Comparison of ENCODE assay signal across 12 cellular contexts in genomic region chr9:127495884-127496555, GRCh38. TPM values are rescaled to one million over a fixed set of nuclear protein-coding genes. Genes with fewer than 3 reads are reported as not detected.
DNase-seq lines count a peak whose midpoint lies in the region; ATAC-seq and TF ChIP-seq lines count a peak whose summit lies in the region.
"Had no signal": no experiment of that assay in that cellular context is flagged by ENCODE, and none has a peak within 500 bp of the region (broad histone marks: within the 10 kb centered on the region; RNA-seq: fewer than 3 reads in every experiment).

No MANE protein-coding gene starts in this region.

- H3K27ac ChIP-seq in DND-41 (ENCODE audit: low read length) (no peak overlapping the region), esophagus muscularis mucosa (replicated peaks in 1 of 4) (no peak overlapping the region), Karpas-422 (ENCODE audit: low read length) (no peak overlapping the region)

- no peak for TF ChIP-seq EP300 in esophagus muscularis mucosa (IDR thresholded peaks at IDR 0.05)

- H3K9me2 ChIP-seq in Loucy (replicated peaks; ENCODE audit: low read depth, low read length) (no peaks in the 10 kb centered on the region), Karpas-422 (replicated peaks; ENCODE audit: insufficient read depth, low read length) (no peaks in the 10 kb centered on the region)

- TF ChIP-seq CTCF in DND-41 (IDR thresholded peaks at IDR 0.05; ENCODE audit: borderline replicate concordance, extremely low read depth, low read length, poor library complexity, severe bottlenecking) = peak; percentile 8
- peak; percentile 63 for TF ChIP-seq CTCF in Loucy (conservative IDR thresholded peaks at IDR 0.05; ENCODE audit: low read length)
- TF ChIP-seq CTCF in osteocyte (IDR thresholded peaks at IDR 0.05) = no peak
- TF ChIP-seq CTCF in esophagus muscularis mucosa (IDR thresholded peaks at IDR 0.05) = no peak

- intact Hi-C loops in esophagus muscularis mucosa (cut with DNase I) = no loop called here

- H2AFZ ChIP-seq in DND-41 (ENCODE audit: low read depth, low read length) = no peak overlapping the region
- peak overlapping the region; percentile 69 for H2AFZ ChIP-seq in Loucy (ENCODE audit: low read length)
- H2AFZ ChIP-seq in Karpas-422 (ENCODE audit: low read length) = no peak overlapping the region

- no peaks in the 10 kb centered on the region for H3K9me3 ChIP-seq in DND-41 (ENCODE audit: insufficient read depth, low read length, severe bottlenecking)
- no peaks in the 10 kb centered on the region for H3K9me3 ChIP-seq in Loucy (ENCODE audit: insufficient read depth, low read depth, low read length)
- H3K9me3 ChIP-seq in esophagus muscularis mucosa = no peaks in the 10 kb centered on the region
- H3K9me3 ChIP-seq in Karpas-422 (ENCODE audit: low read length) = no peaks in the 10 kb centered on the region

- no peaks in the 10 kb centered on the region for H3F3A ChIP-seq in Loucy (ENCODE audit: low read depth)

- no peak overlapping the region for H3K4me3 Mint-ChIP-seq in osteocyte (ENCODE audit: unreplicated experiment)
- H3K4me3 Mint-ChIP-seq: CD4-positive, alpha-beta T cell; naive B cell had no signal

- H3K27me3 ChIP-seq in DND-41 (ENCODE audit: insufficient read depth, low read length, poor library complexity) (no peaks in the 10 kb centered on the region), Loucy (ENCODE audit: insufficient read depth, low read length, poor library complexity, severe bottlenecking) (no peaks in the 10 kb centered on the region), esophagus muscularis mucosa (no peaks in the 10 kb centered on the region), Karpas-422 (ENCODE audit: low read length) (no peaks in the 10 kb centered on the region)

- WGBS in esophagus muscularis mucosa = 80% methylated on average over 8 of the region's 14 CpGs

- H3K27ac Mint-ChIP-seq in osteocyte (ENCODE audit: unreplicated experiment) = peak overlapping the region; percentile 75
- H3K27ac Mint-ChIP-seq: CD4-positive, alpha-beta T cell had no signal

- H4K20me1 ChIP-seq in DND-41 (ENCODE audit: insufficient read depth, low read length) = no peaks in the 10 kb centered on the region; the same call in 1 of the 2 replicates
- H4K20me1 ChIP-seq in Loucy (ENCODE audit: insufficient read depth, low read length, poor library complexity, severe bottlenecking) = no peaks in the 10 kb centered on the region
- H4K20me1 ChIP-seq in Karpas-422 (ENCODE audit: insufficient read depth, low read depth, low read length) = no peaks in the 10 kb centered on the region

- H3K4me2 ChIP-seq in DND-41 (ENCODE audit: insufficient read depth, low read length) (no peak overlapping the region), Loucy (ENCODE audit: low read depth, low read length, poor library complexity, severe bottlenecking) (peak overlapping the region; percentile 45), Karpas-422 (ENCODE audit: low read depth, low read length, poor library complexity, severe bottlenecking) (no peak overlapping the region)

- H3K4me1 ChIP-seq in DND-41 (ENCODE audit: insufficient read depth, low read length) (no peaks in the 10 kb centered on the region), Loucy (ENCODE audit: insufficient read depth, low read length, poor library complexity, severe bottlenecking) (peaks cover 13% of the 10 kb centered on the region), esophagus muscularis mucosa (peaks cover 0 to 10% (median 7%) of the 10 kb centered on the region in 4 donors), Karpas-422 (ENCODE audit: low read length) (no peaks in the 10 kb centered on the region)

- H3K27me3 Mint-ChIP-seq in osteocyte (ENCODE audit: unreplicated experiment) = no peaks in the 10 kb centered on the region
- H3K27me3 Mint-ChIP-seq: CD4-positive, alpha-beta T cell; naive B cell had no signal

- H3K36me3 Mint-ChIP-seq in osteocyte (ENCODE audit: unreplicated experiment) = peaks cover 10% of the 10 kb centered on the region

- no peak for DNase-seq in DND-41
- DNase-seq in cerebellum (ENCODE audit: low spot score) = peak; percentile 69
- DNase-seq in osteocyte (ENCODE audit: extremely low spot score, unreplicated experiment) = no peak
- DNase-seq in NCI-H1092 (lab: John Stamatoyannopoulos, UW) = no peak
- no peak for DNase-seq in esophagus muscularis mucosa (ENCODE audit: extremely low spot score)
- no peak for DNase-seq in NCI-H146 treated with DMSO at 0.1 percent for 48 hours (lab: John Stamatoyannopoulos, UW; ENCODE audit: unreplicated experiment)
- no peak for DNase-seq in Karpas-422
- DNase-seq: activated CD4-positive, alpha-beta T cell treated with anti-CD3 and anti-CD28 coated beads, Interleukin-2, amount 50 U/mL, for 4 hours; CD4-positive, alpha-beta T cell; naive B cell; NCI-H1930 had no signal

- no peaks in the 10 kb centered on the region for H3K9me3 Mint-ChIP-seq in osteocyte (ENCODE audit: unreplicated experiment)
- H3K9me3 Mint-ChIP-seq: CD4-positive, alpha-beta T cell; naive B cell had no signal

- no peak for TF ChIP-seq POLR2A in esophagus muscularis mucosa (IDR thresholded peaks at IDR 0.05; ENCODE audit: low read depth)

- no peak overlapping the region for H3K9ac ChIP-seq in DND-41 (ENCODE audit: low read depth, low read length)
- peak overlapping the region; percentile 49 for H3K9ac ChIP-seq in Loucy (ENCODE audit: low read depth, low read length, poor library complexity, severe bottlenecking)
- no peak overlapping the region for H3K9ac ChIP-seq in Karpas-422 (ENCODE audit: low read length)

- H3K4me3 ChIP-seq in DND-41 (ENCODE audit: low read depth in 1 of 2, low read length in 2 of 2) (no peak overlapping the region), Loucy (ENCODE audit: low read length, poor library complexity, severe bottlenecking) (no peak overlapping the region), esophagus muscularis mucosa (no peak overlapping the region), Karpas-422 (ENCODE audit: low read length) (no peak overlapping the region)

- H3K36me3 ChIP-seq in DND-41 (ENCODE audit: insufficient read depth, low read length) (peaks cover 23% of the 10 kb centered on the region), Loucy (ENCODE audit: insufficient read depth, low read length) (peaks cover 13% of the 10 kb centered on the region; the same call in 1 of the 2 replicates), esophagus muscularis mucosa (peaks cover 15 to 84% (median 77%) of the 10 kb centered on the region in 4 donors), Karpas-422 (ENCODE audit: insufficient read depth, low read length) (no peaks in the 10 kb centered on the region)

- H3K79me2 ChIP-seq in DND-41 (ENCODE audit: insufficient read depth, low read length) (no peaks in the 10 kb centered on the region), Loucy (ENCODE audit: insufficient read depth, low read length) (no peaks in the 10 kb centered on the region), Karpas-422 (ENCODE audit: low read length) (no peaks in the 10 kb centered on the region)

- ATAC-seq in DND-41 (ENCODE audit: insufficient read depth, low read depth) = no peak

- H3K4me1 Mint-ChIP-seq in osteocyte (ENCODE audit: unreplicated experiment) = peaks cover 25% of the 10 kb centered on the region
- H3K4me1 Mint-ChIP-seq: naive B cell had no signal

RNA-seq across cellular contexts. Expression of gene LRSAM1, which starts 44.7 kb away (rescaled TPM):
- total RNA-seq in cerebellum = 22.0 TPM
- 23.5 and 26.0 TPM in 2 replicates for total RNA-seq in osteocyte
- total RNA-seq in esophagus muscularis mucosa = 10 to 100 TPM; 13.6 to 26.2 (median 18.8) TPM
- 14.4 and 15.5 TPM in 2 replicates for total RNA-seq in Karpas-422 (2014; rRNA removed; shearing (Covaris generic); ENCODE audit: low replicate concordance)

RNA-seq across cellular contexts. Expression of gene RPL12, which starts 44.8 kb away (rescaled TPM):
- total RNA-seq in cerebellum = 349 TPM
- total RNA-seq in osteocyte = 1,078 and 1,108 TPM in 2 replicates
- total RNA-seq in esophagus muscularis mucosa = 1,000 to 10,000 TPM in 3 of 4 donors, 100 to 1,000 TPM in 1; 880 to 2,334 (median 1,732) TPM
- 2,789 and 3,026 TPM in 2 replicates for total RNA-seq in Karpas-422 (2014; rRNA removed; shearing (Covaris generic); ENCODE audit: low replicate concordance)

Comparison
In these comparisons a context has a peak if more than half of its experiments do, and no peak if none do; other contexts are left out.
1. CTCF ChIP-seq: peak in DND-41 (single experiment) and Loucy (single experiment); none in osteocyte (single experiment) and esophagus muscularis mucosa (0 of 3).